Comparison of ENCODE assay signal across 30 cellular contexts in genomic region chr1:236864211-236864610, GRCh38.
"Had no signal": no experiment of that assay in that cellular context is flagged by ENCODE, and none has a peak within 500 bp of the region (broad histone marks: within the 10 kb centered on the region; RNA-seq: fewer than 3 reads in every experiment).

No MANE protein-coding gene starts in this region.

- H3K9ac ChIP-seq: SK-N-SH had no signal

- H2AFZ ChIP-seq: hepatocyte had no signal

- H3K9me2 ChIP-seq: SK-N-SH had no signal

- H3K4me1 Mint-ChIP-seq: nephron progenitor cell had no signal

- H3K4me2 ChIP-seq: SK-N-SH had no signal

- H3K4me3 Mint-ChIP-seq: activated naive CD4-positive, alpha-beta T cell treated with anti-CD3 and anti-CD28 coated beads, Interleukin-2, amount 50 U/mL, for 24 hours; activated naive CD8-positive, alpha-beta T cell treated with anti-CD3 and anti-CD28 coated beads, Interleukin-2, amount 50 U/mL, for 24 hours; nephron progenitor cell; T-helper 1 cell treated with Interleukin-12 subunit alpha and Interleukin-12 subunit beta and Interleukin-4 antibody, amounts not matched to agents 30 μg/mL and 1 μg/mL, for 36 hours had no signal

- H3K27ac ChIP-seq: breast epithelium, esophagus squamous epithelium, ovary, psoas muscle, spleen, VCaP had no signal

- H3K27ac Mint-ChIP-seq: activated naive CD4-positive, alpha-beta T cell treated with anti-CD3 and anti-CD28 coated beads, Interleukin-2, amount 50 U/mL, for 24 hours; activated naive CD8-positive, alpha-beta T cell treated with anti-CD3 and anti-CD28 coated beads, Interleukin-2, amount 50 U/mL, for 24 hours; activated T-helper 2 cell treated with anti-CD3 and anti-CD28 coated beads, Interferon-gamma antibody, Interleukin-2, Interleukin-4, amounts not matched to agents 10 μg/mL and 5 μg/mL and 100 μg/mL, durations not matched to agents 14 hours and 24 hours and 36 hours; nephron progenitor cell; T-helper 1 cell treated with Interleukin-12 subunit alpha and Interleukin-12 subunit beta and Interleukin-4 antibody, amounts not matched to agents 30 μg/mL and 1 μg/mL, for 36 hours had no signal

- DNase-seq: activated CD4-positive, alpha-beta T cell treated with anti-CD3 and anti-CD28 coated beads for 48 hours; activated CD4-positive, alpha-beta T cell treated with anti-CD3 and anti-CD28 coated beads, Interleukin-2, amount 50 U/mL, for 48 hours; activated CD8-positive, alpha-beta memory T cell treated with anti-CD3 and anti-CD28 coated beads for 24 hours; activated naive CD8-positive, alpha-beta T cell treated with anti-CD3 and anti-CD28 coated beads, Interleukin-2, amount 50 U/mL, for 24 hours; amygdala; dermis blood vessel endothelial cell; effector CD4-positive, alpha-beta T cell; esophagus squamous epithelium; foreskin melanocyte; kidney; mucosa of descending colon; nephron progenitor cell; ovary; psoas muscle; right cardiac atrium; SK-N-SH; spleen; stimulated activated naive CD4-positive, alpha-beta T cell treated with Interleukin-2 at 50 U/mL for 16 hours; SW 1271; T-helper 9 cell had no signal

- H3K4me1 ChIP-seq: breast epithelium had no signal

- H3K9me3 Mint-ChIP-seq: activated naive CD4-positive, alpha-beta T cell treated with anti-CD3 and anti-CD28 coated beads, Interleukin-2, amount 50 U/mL, for 24 hours; activated naive CD8-positive, alpha-beta T cell treated with anti-CD3 and anti-CD28 coated beads, Interleukin-2, amount 50 U/mL, for 24 hours; activated T-helper 2 cell treated with anti-CD3 and anti-CD28 coated beads, Interferon-gamma antibody, Interleukin-2, Interleukin-4, amounts not matched to agents 10 μg/mL and 5 μg/mL and 100 μg/mL, durations not matched to agents 14 hours and 24 hours and 36 hours; T-helper 1 cell treated with Interleukin-12 subunit alpha and Interleukin-12 subunit beta and Interleukin-4 antibody, amounts not matched to agents 30 μg/mL and 1 μg/mL, for 36 hours had no signal

- H3K27me3 ChIP-seq: breast epithelium, esophagus squamous epithelium, hepatocyte, ovary, spleen, tibial nerve had no signal

- H3K4me3 ChIP-seq: breast epithelium, esophagus squamous epithelium, hepatocyte, lung, mucosa of descending colon, ovary, psoas muscle, spleen, tibial nerve had no signal

- H3K27me3 Mint-ChIP-seq: activated naive CD4-positive, alpha-beta T cell treated with anti-CD3 and anti-CD28 coated beads, Interleukin-2, amount 50 U/mL, for 24 hours; activated naive CD8-positive, alpha-beta T cell treated with anti-CD3 and anti-CD28 coated beads, Interleukin-2, amount 50 U/mL, for 24 hours had no signal

- H3K79me2 ChIP-seq: hepatocyte had no signal

- H3K9me3 ChIP-seq: breast epithelium, esophagus squamous epithelium, mucosa of descending colon, ovary, psoas muscle, SK-N-SH, spleen, tibial nerve had no signal

- ATAC-seq: activated CD4-positive, CD25-positive, alpha-beta regulatory T cell treated with anti-CD3 and anti-CD28 coated beads, Interleukin-2, amount 50 U/mL, for 24 hours; activated naive CD8-positive, alpha-beta T cell treated with anti-CD3 and anti-CD28 coated beads, Interleukin-2, amount 50 U/mL, for 24 hours; left lobe of liver; mucosa of descending colon had no signal

- H3K36me3 ChIP-seq: breast epithelium, ovary had no signal
